In genomic region chr15:65066635-65067333, GRCh38 we compare ENCODE assay signal across 12 cellular contexts. TPM values are rescaled to one million over a fixed set of nuclear protein-coding genes. Genes with fewer than 3 reads are reported as not detected.
DNase-seq lines count a peak whose midpoint lies in the region; ATAC-seq and TF ChIP-seq lines count a peak whose summit lies in the region.
"Had no signal": no experiment of that assay in that cellular context is flagged by ENCODE, and none has a peak within 500 bp of the region (broad histone marks: within the 10 kb centered on the region; RNA-seq: fewer than 3 reads in every experiment).

No MANE protein-coding gene starts in this region.

- POLR2A ChIA-PET in Caco-2 (lab: Charles Lee), result interaction anchor here (0.6 to 1.1 kb wide), 3 partner anchors 11 to 16 kb away, joined by 3 to 7 read pairs (median 6); no protein-coding TSS in a partner anchor
- POLR2A ChIA-PET in activated CD8-positive, alpha-beta T cell treated with anti-CD3 and anti-CD28 coated beads for 36 hours (lab: Charles Lee), result no interaction called here

- no peaks in the 10 kb centered on the region for H3K9me3 ChIP-seq in Caco-2
- no peaks in the 10 kb centered on the region for H3K9me3 ChIP-seq in ascending aorta
- H3K9me3 ChIP-seq in sigmoid colon, result no peaks in the 10 kb centered on the region
- H3K9me3 ChIP-seq in body of pancreas, result no peaks in the 10 kb centered on the region

- H3K27me3 ChIP-seq in Caco-2 (replicated peaks; ENCODE audit: control insufficient read depth, insufficient read depth, low read length) (no peaks in the 10 kb centered on the region), ascending aorta (no peaks in the 10 kb centered on the region), sigmoid colon (peaks cover 0 to 4% (median 0%) of the 10 kb centered on the region in 3 donors), body of pancreas (peaks cover 0 to 13% of the 10 kb centered on the region in 2 donors)

- CTCF ChIA-PET in Caco-2 (lab: Charles Lee), result interaction anchor here (0.6 to 1.8 kb wide), 8 partner anchors 12 to 207 kb away, joined by 3 to 9 read pairs (median 4); no protein-coding TSS in a partner anchor
- CTCF ChIA-PET in activated CD8-positive, alpha-beta T cell treated with anti-CD3 and anti-CD28 coated beads for 36 hours (lab: Charles Lee), result interaction anchor here (0.9 to 2.5 kb wide), 5 partner anchors 11 to 256 kb away, joined by 3 to 10 read pairs (median 4); no protein-coding TSS in a partner anchor

- peak overlapping the region; percentile 97 for H3K27ac ChIP-seq in ascending aorta
- H3K27ac ChIP-seq in sigmoid colon, result peak overlapping the region; percentile 83 to 96 (median 94)
- H3K27ac ChIP-seq in body of pancreas, result no peak overlapping the region
- H3K27ac ChIP-seq: C4-2B, VCaP had no signal

- peak overlapping the region; percentile 67 for H3K27ac Mint-ChIP-seq in Caco-2 (ENCODE audit: unreplicated experiment)
- no peak overlapping the region for H3K27ac Mint-ChIP-seq in activated CD8-positive, alpha-beta T cell treated with anti-CD3 and anti-CD28 coated beads for 36 hours

- intact Hi-C loops in Caco-2 (cut with micrococcal nuclease; ENCODE audit: unreplicated experiment), result no loop called here
- intact Hi-C loops in ascending aorta (cut with DNase I), result loop anchor here (2.0 kb wide), 1 partner anchor 22 kb away; no protein-coding TSS in a partner anchor
- intact Hi-C loops in sigmoid colon (cut with DNase I), result no loop called here
- intact Hi-C loops in body of pancreas (cut with DNase I), result no loop called here
- intact Hi-C loops in activated CD8-positive, alpha-beta T cell treated with anti-CD3 and anti-CD28 coated beads for 36 hours (cut with micrococcal nuclease), result no loop called here

- peak overlapping the region; percentile 74 for H3K4me3 Mint-ChIP-seq in Caco-2 (ENCODE audit: unreplicated experiment)
- no peak overlapping the region for H3K4me3 Mint-ChIP-seq in activated CD8-positive, alpha-beta T cell treated with anti-CD3 and anti-CD28 coated beads for 36 hours

- no peak for TF ChIP-seq EP300 in sigmoid colon (IDR thresholded peaks at IDR 0.05)

- no peaks in the 10 kb centered on the region for H3K27me3 Mint-ChIP-seq in Caco-2 (ENCODE audit: insufficient read depth, unreplicated experiment)
- peaks cover 26% of the 10 kb centered on the region for H3K27me3 Mint-ChIP-seq in activated CD8-positive, alpha-beta T cell treated with anti-CD3 and anti-CD28 coated beads for 36 hours

- no peak for TF ChIP-seq POLR2A in sigmoid colon (IDR thresholded peaks at IDR 0.05)
- no peak for TF ChIP-seq POLR2A in body of pancreas (IDR thresholded peaks at IDR 0.05)

- no peak for TF ChIP-seq CTCF in Caco-2 (IDR thresholded peaks at IDR 0.05; ENCODE audit: insufficient read depth in 1 of 2, low read depth in 1 of 2, low read length in 1 of 2, severe bottlenecking in 1 of 2, unreplicated experiment in 1 of 2)
- TF ChIP-seq CTCF in ascending aorta (IDR thresholded peaks at IDR 0.05), result no peak
- TF ChIP-seq CTCF in sigmoid colon (IDR thresholded peaks at IDR 0.05), result no peak
- TF ChIP-seq CTCF in body of pancreas (IDR thresholded peaks at IDR 0.05), result no peak
- TF ChIP-seq CTCF in activated CD8-positive, alpha-beta T cell treated with anti-CD3 and anti-CD28 coated beads for 36 hours (IDR thresholded peaks at IDR 0.05), result no peak

- H3K4me1 ChIP-seq in Caco-2, result peaks cover 15% of the 10 kb centered on the region
- peaks cover 24 to 69% of the 10 kb centered on the region in 2 donors for H3K4me1 ChIP-seq in ascending aorta
- H3K4me1 ChIP-seq in sigmoid colon, result peaks cover 0 to 97% (median 72%) of the 10 kb centered on the region in 4 donors
- H3K4me1 ChIP-seq in body of pancreas, result peaks cover 6% of the 10 kb centered on the region

- ATAC-seq in body of pancreas, result no peak
- ATAC-seq in activated CD8-positive, alpha-beta T cell treated with anti-CD3 and anti-CD28 coated beads for 36 hours, result no peak
- no peak for ATAC-seq in HG03045 (IDR thresholded peaks at IDR 0.05; ENCODE audit: unreplicated experiment)

- H3K36me3 ChIP-seq in Caco-2 (ENCODE audit: control insufficient read depth, insufficient read depth, low read length) (no peaks in the 10 kb centered on the region), ascending aorta (peaks cover 6 to 12% of the 10 kb centered on the region in 2 donors), sigmoid colon (no peaks in the 10 kb centered on the region), body of pancreas (replicated peaks in 1 of 2; ENCODE audit: insufficient read depth in 1 of 2, low read depth in 2 of 2) (no peaks in the 10 kb centered on the region)

- peaks cover 20% of the 10 kb centered on the region for H3K4me1 Mint-ChIP-seq in Caco-2 (ENCODE audit: low read depth, unreplicated experiment)
- H3K4me1 Mint-ChIP-seq in activated CD8-positive, alpha-beta T cell treated with anti-CD3 and anti-CD28 coated beads for 36 hours (ENCODE audit: low read depth), result peaks cover 6% of the 10 kb centered on the region

- H3K9me3 Mint-ChIP-seq in Caco-2 (ENCODE audit: unreplicated experiment), result no peaks in the 10 kb centered on the region
- no peaks in the 10 kb centered on the region for H3K9me3 Mint-ChIP-seq in activated CD8-positive, alpha-beta T cell treated with anti-CD3 and anti-CD28 coated beads for 36 hours

- 51 to 62% methylated on average over 10 of the region's 10 CpGs for WGBS in sigmoid colon, 2 donors
- WGBS in body of pancreas, 2 donors, result 38 to 55% methylated on average over 10 of the region's 10 CpGs

- H3K4me3 ChIP-seq in Caco-2 (ENCODE audit: low read depth, low read length), result peak overlapping the region; percentile 41
- H3K4me3 ChIP-seq in ascending aorta, result peak overlapping the region; percentile 56 to 75
- peak overlapping the region; percentile 57 to 83 (median 72) for H3K4me3 ChIP-seq in sigmoid colon
- H3K4me3 ChIP-seq in body of pancreas, result no peak overlapping the region

- H3K36me3 Mint-ChIP-seq in Caco-2 (ENCODE audit: insufficient read depth, unreplicated experiment), result no peaks in the 10 kb centered on the region
- no peaks in the 10 kb centered on the region for H3K36me3 Mint-ChIP-seq in activated CD8-positive, alpha-beta T cell treated with anti-CD3 and anti-CD28 coated beads for 36 hours (ENCODE audit: low read depth)

- no TSS peak for BruUV-seq in Caco-2 (replicated peaks; lab: Mats Ljungman, UMichigan)

- no peak for DNase-seq in Caco-2
- DNase-seq in ascending aorta (ENCODE audit: low spot score in 2 of 2), result peak; percentile 50 to 89
- DNase-seq in iPS-NIHi11 (ENCODE audit: low spot score), result peak; percentile 31
- DNase-seq in sigmoid colon, result peak; percentile 80
- no peak for DNase-seq in DMS79 (lab: John Stamatoyannopoulos, UW)
- no peak for DNase-seq in body of pancreas
- no peak for DNase-seq in activated CD8-positive, alpha-beta T cell treated with anti-CD3 and anti-CD28 coated beads for 36 hours
- DNase-seq: activated gamma-delta T cell treated with Interleukin-2 at 50 U/mL for 16 hours, MV-4-11 had no signal

RNA-seq across cellular contexts. Expression of gene RASL12, which starts 1.0 kb away (rescaled TPM):
- 6.0 and 6.4 TPM in 2 replicates for total RNA-seq in Caco-2 (2022)
- 187 TPM for total RNA-seq in ascending aorta
- 100 to 1,000 TPM in 1 of 4 donors, 10 to 100 TPM in 3; 29.1 to 102 (median 67.1) TPM for total RNA-seq in sigmoid colon
- 10 to 100 TPM in 1 of 3 donors, 1 to 10 TPM in 2; 1.8 to 10.2 (median 9.3) TPM for polyA plus RNA-seq in sigmoid colon
- 1 to 10 TPM; 3.1 to 4.6 TPM for total RNA-seq in body of pancreas
- not detected for total RNA-seq in activated CD8-positive, alpha-beta T cell treated with anti-CD3 and anti-CD28 coated beads for 36 hours

RNA-seq across cellular contexts. Expression of gene KBTBD13, which starts 9.8 kb away (rescaled TPM):
- total RNA-seq in Caco-2 (2022) (not detected in 2 replicates), ascending aorta (0.21 TPM), sigmoid colon (not detected), body of pancreas (not detected)
- under 1 TPM in 1 of 3 donors, not detected in 2; 0.03 TPM for polyA plus RNA-seq in sigmoid colon
- total RNA-seq in activated CD8-positive, alpha-beta T cell treated with anti-CD3 and anti-CD28 coated beads for 36 hours, result not detected

RNA-seq across cellular contexts. Expression of gene SLC51B, which starts 21.6 kb away (rescaled TPM):
- total RNA-seq in Caco-2 (2022) (15.4 and 17.1 TPM in 2 replicates), ascending aorta (not detected), sigmoid colon (not detected), body of pancreas (not detected)
- polyA plus RNA-seq in sigmoid colon, result 10 to 100 TPM; 76.3 to 92.5 (median 77.0) TPM
- total RNA-seq in activated CD8-positive, alpha-beta T cell treated with anti-CD3 and anti-CD28 coated beads for 36 hours, result not detected

RNA-seq across cellular contexts. Expression of gene MTFMT, which starts 37.3 kb away (rescaled TPM):
- total RNA-seq in Caco-2 (2022) (24.7 and 29.9 TPM in 2 replicates), ascending aorta (54.7 TPM), sigmoid colon (10 to 100 TPM; 31.3 to 43.6 (median 37.8) TPM), body of pancreas (10 to 100 TPM; 10.1 to 22.1 TPM)
- polyA plus RNA-seq in sigmoid colon, result 10 to 100 TPM; 10.7 to 12.9 (median 10.8) TPM
- 10 to 100 TPM; 19.7 to 21.0 TPM for total RNA-seq in activated CD8-positive, alpha-beta T cell treated with anti-CD3 and anti-CD28 coated beads for 36 hours

RNA-seq across cellular contexts. Expression of gene UBAP1L, which starts 48.2 kb away (rescaled TPM):
- total RNA-seq in Caco-2 (2022) (2.2 and 2.7 TPM in 2 replicates), ascending aorta (10.9 TPM), sigmoid colon (1 to 10 TPM; 3.5 to 5.7 (median 5.1) TPM), body of pancreas (1 to 10 TPM; 3.4 to 4.6 TPM)
- 1 to 10 TPM in 1 of 3 donors, under 1 TPM in 1, not detected in 1; 0.23 to 2.0 TPM for polyA plus RNA-seq in sigmoid colon
- total RNA-seq in activated CD8-positive, alpha-beta T cell treated with anti-CD3 and anti-CD28 coated beads for 36 hours, result 1 to 10 TPM; 2.9 to 3.3 TPM

Comparison
In these comparisons a context has a peak if more than half of its experiments do, and no peak if none do; other contexts are left out.
1. DNase-seq: peak in ascending aorta (2 of 2), iPS-NIHi11 (single experiment) and sigmoid colon (single experiment); none in Caco-2 (0 of 2), DMS79 (single experiment), body of pancreas (0 of 4) and activated CD8-positive, alpha-beta T cell treated with anti-CD3 and anti-CD28 coated beads for 36 hours (single experiment).
2. H3K4me3 ChIP-seq: peak in Caco-2 (single experiment), ascending aorta (2 of 2) and sigmoid colon (4 of 4); none in body of pancreas (0 of 2).
3. H3K27ac ChIP-seq: peak in ascending aorta (2 of 2) and sigmoid colon (4 of 4); none in body of pancreas (0 of 4).
4. RNA of gene SLC51B, which starts 21.6 kb away (total RNA-seq): 15.4 to 17.1 TPM in Caco-2; not detected in ascending aorta (single experiment), not detected in sigmoid colon, not detected in body of pancreas and not detected in activated CD8-positive, alpha-beta T cell treated with anti-CD3 and anti-CD28 coated beads for 36 hours; every median in the first group is over 10 times any median in the second.